Comparison of ENCODE assay signal across 9 cellular contexts in the genomic region with DNA sequence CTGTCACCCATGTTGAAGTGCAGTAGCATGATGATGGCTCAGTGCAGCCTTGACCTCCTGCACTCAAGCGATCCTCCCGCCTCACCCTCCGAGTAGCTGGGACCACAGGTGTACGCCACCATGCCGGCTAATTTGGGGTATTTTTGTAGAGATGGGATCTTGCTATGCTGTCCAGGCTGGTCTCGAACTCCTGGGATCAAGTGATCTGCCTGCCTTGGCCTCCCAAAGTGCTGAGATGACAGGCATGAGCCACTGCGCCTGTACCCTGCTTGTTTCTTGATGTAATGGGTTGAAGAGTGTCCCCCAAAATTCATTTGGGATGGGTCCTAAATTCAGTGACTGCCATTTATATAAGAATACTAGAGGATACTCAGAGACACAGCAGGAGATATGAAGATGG. TPM values are rescaled to one million over a fixed set of nuclear protein-coding genes. Genes with fewer than 3 reads are reported as not detected.
"Had no signal": no experiment of that assay in that cellular context is flagged by ENCODE, and none has a peak within 500 bp of the region (broad histone marks: within the 10 kb centered on the region; RNA-seq: fewer than 3 reads in every experiment).

No MANE protein-coding gene starts in this region.

- H3K9me3 ChIP-seq: HAP-1 had no signal

- H2AFZ ChIP-seq: GM23338 had no signal

- H3K9me3 Mint-ChIP-seq: HFFc6 had no signal

- H3K4me1 Mint-ChIP-seq: GM23338 had no signal

- DNase-seq: H7, HFFc6, IMR-90, KBM-7 had no signal

- ATAC-seq: GM23338, HCT116 had no signal

- H3K36me3 ChIP-seq: HAP-1 had no signal

- H3K4me1 ChIP-seq: HAP-1 had no signal

- H3K4me3 ChIP-seq: GM23338, HAP-1 had no signal

- H3K27ac ChIP-seq: HL-60 had no signal

- H3K4me2 ChIP-seq: GM23338 had no signal

- H3K27ac Mint-ChIP-seq: GM23338, HFFc6 had no signal

- H3K4me3 Mint-ChIP-seq: GM23338, HFFc6 had no signal

RNA-seq across cellular contexts. Expression of a gene that starts 57.2 kb away (rescaled TPM):
- total RNA-seq: HT1080 had no signal
